ENCODE assay signal across 8 cellular contexts in the genomic region with DNA sequence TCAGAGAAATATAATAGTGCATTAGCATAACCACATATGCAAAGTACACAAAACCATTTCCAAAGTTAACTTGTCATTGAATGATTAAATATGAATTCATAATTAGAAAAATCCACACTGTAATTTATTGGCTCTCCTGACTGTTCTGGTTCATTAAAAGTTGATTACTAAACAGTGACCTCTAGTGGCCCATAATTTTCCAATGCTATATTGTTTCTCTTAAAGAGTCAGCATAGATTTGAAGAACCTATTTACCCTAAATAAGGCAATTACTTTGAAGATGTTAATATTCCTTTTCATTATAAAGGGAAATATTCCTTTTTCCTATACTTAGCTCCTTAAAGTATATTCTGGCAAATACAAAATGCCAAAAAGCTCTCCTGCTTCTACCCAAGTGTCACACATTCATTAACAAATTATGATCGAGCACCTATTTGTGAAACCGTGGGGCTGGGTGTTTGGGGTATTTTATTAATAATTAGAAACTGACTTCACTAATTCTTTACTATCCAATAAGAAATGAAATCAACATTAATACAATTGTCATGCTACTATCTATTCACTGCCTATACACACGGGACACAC.
DNase-seq lines count a peak whose midpoint lies in the region; ATAC-seq and TF ChIP-seq lines count a peak whose summit lies in the region.

No MANE protein-coding gene starts in this region.

- peak; percentile 44 for TF ChIP-seq CTCF in MCF 10A (IDR thresholded peaks at IDR 0.05; ENCODE audit: unreplicated experiment)
- peak; percentile 34 for TF ChIP-seq CTCF in kidney epithelial cell (IDR thresholded peaks at IDR 0.05; ENCODE audit: insufficient read depth, low read length, poor library complexity, severe bottlenecking)

- peak; percentile 64 for DNase-seq in ACHN
- DNase-seq in GM23248, result peak; percentile 56
- DNase-seq in NCI-H446 (lab: John Stamatoyannopoulos, UW), result peak; percentile 12 to 47
- DNase-seq in MCF 10A (ENCODE audit: unreplicated experiment), result peak; percentile 63
- no peak for DNase-seq in kidney epithelial cell (ENCODE audit: low read depth)
- no peak for DNase-seq in NCI-H1048 (lab: John Stamatoyannopoulos, UW)

- no peaks in the 10 kb centered on the region for H3F3A ChIP-seq in GM23248 (ENCODE audit: insufficient read depth)

- no peak overlapping the region for H3K9ac ChIP-seq in GM23248

- no peak overlapping the region for H3K4me2 ChIP-seq in GM23248 (ENCODE audit: unreplicated experiment)

- no peak overlapping the region for H2AFZ ChIP-seq in GM23248

- CTCF ChIA-PET in MCF 10A (lab: Yijun Ruan, JAX), result interaction anchor here (0.6 to 7.9 kb wide), 13 partner anchors 11 to 521 kb away, joined by 3 to 71 read pairs (median 5); partner anchors contain the start of gene HOXA13

- H3K9me3 ChIP-seq in GM23248 (ENCODE audit: low read depth), result no peaks in the 10 kb centered on the region

- H3K36me3 Mint-ChIP-seq in MCF 10A (ENCODE audit: insufficient read depth, unreplicated experiment), result no peaks in the 10 kb centered on the region

- H3K4me3 ChIP-seq in GM23248, result no peak overlapping the region
- H3K4me3 ChIP-seq in kidney epithelial cell (ENCODE audit: low read depth, low read length), result no peak overlapping the region

- H3K27ac ChIP-seq in GM23248, result no peak overlapping the region

- in situ Hi-C loops in ACHN (cut with HindIII; ENCODE audit: low pct_ligation_motif_present, low pct_unique_long_range_greater_than_20kb, low sequenced_read_pairs), result loop anchor here (25.0 kb wide), 1 partner anchor 364 kb away; the partner anchor contains the start of gene HOXA13
- in situ Hi-C loops in GM23248 (cut with MboI), result no loop called here

- WGBS in GM23248 (ENCODE audit: low coverage in 1 of 2, low lambda C conversion rate in 2 of 2, missing lambda C conversion rate in 2 of 2), 2 experiments, result 91 to 96% methylated on average over 3 of the region's 3 CpGs

- intact Hi-C loops in MCF 10A (cut with micrococcal nuclease), result loop anchor here (1.0 to 10.0 kb wide), 4 partner anchors 198 to 380 kb away; no protein-coding TSS in a partner anchor

- no peaks in the 10 kb centered on the region for H3K4me1 ChIP-seq in GM23248 (ENCODE audit: insufficient read depth)

- H3K27me3 Mint-ChIP-seq in MCF 10A (ENCODE audit: insufficient read depth, unreplicated experiment), result no peaks in the 10 kb centered on the region

- no peak for ATAC-seq in GM19467 (IDR thresholded peaks at IDR 0.05; ENCODE audit: unreplicated experiment)
- ATAC-seq in HG03571 (IDR thresholded peaks at IDR 0.05; ENCODE audit: unreplicated experiment), result no peak

- H4K20me1 ChIP-seq in GM23248 (ENCODE audit: insufficient read depth), result no peaks in the 10 kb centered on the region; the same call in 1 of the 2 replicates

- H3K9me3 Mint-ChIP-seq in MCF 10A (ENCODE audit: unreplicated experiment), result no peaks in the 10 kb centered on the region

- POLR2A ChIA-PET in MCF 10A (lab: Yijun Ruan, JAX), result interaction anchor here (0.7 kb wide), 1 partner anchor 298 kb away, joined by 4 read pairs; no protein-coding TSS in a partner anchor

- H3K27me3 ChIP-seq in GM23248 (replicated peaks; ENCODE audit: insufficient read depth), result no peaks in the 10 kb centered on the region
- no peaks in the 10 kb centered on the region for H3K27me3 ChIP-seq in kidney epithelial cell (ENCODE audit: control insufficient read depth, insufficient read depth, low read length)

- H3K27ac Mint-ChIP-seq in MCF 10A (ENCODE audit: low read depth, unreplicated experiment), result no peak overlapping the region

- no peaks in the 10 kb centered on the region for H3K36me3 ChIP-seq in GM23248 (ENCODE audit: low read depth)
- H3K36me3 ChIP-seq in kidney epithelial cell (ENCODE audit: control insufficient read depth, insufficient read depth, low read length), result no peaks in the 10 kb centered on the region

- peaks cover 5% of the 10 kb centered on the region for H3K4me1 Mint-ChIP-seq in MCF 10A (ENCODE audit: insufficient read depth, unreplicated experiment)

- H3K4me3 Mint-ChIP-seq in MCF 10A (ENCODE audit: unreplicated experiment), result no peak overlapping the region

- no peaks in the 10 kb centered on the region for H3K9me2 ChIP-seq in GM23248 (ENCODE audit: insufficient read depth)

- H3K79me2 ChIP-seq in GM23248 (ENCODE audit: insufficient read depth), result no peaks in the 10 kb centered on the region

- no TSS peak for BruUV-seq in MCF 10A (replicated peaks; lab: Mats Ljungman, UMichigan)

Comparison
In these comparisons a context has a peak if more than half of its experiments do, and no peak if none do; other contexts are left out.
1. DNase-seq: peak in ACHN (single experiment), GM23248 (single experiment), NCI-H446 (2 of 2) and MCF 10A (single experiment); none in kidney epithelial cell (single experiment) and NCI-H1048 (single experiment).